ENCODE assay signal across 1 cellular context in genomic region chr3:33798418-33799201, GRCh38.
TF ChIP-seq lines count a peak whose summit lies in the region.

Gene PDCD6IP (plus strand): TSS chr3:33798630. CDS start chr3:33798729, 99 bp downstream.

TF ChIP-seq in HepG2, 621 proteins besides CTCF, POLR2A, EP300 and RAD21 (continued from another document and continues in another):
- TF ChIP-seq MATR3 (CRISPR knock-in tag; IDR thresholded peaks at IDR 0.05) (no peak), GATAD2A (CRISPR knock-in tag; IDR thresholded peaks at IDR 0.05) (no peak; the same call in 1 of the 2 replicates), SP140L (CRISPR knock-in tag; IDR thresholded peaks at IDR 0.05; ENCODE audit: borderline replicate concordance) (no peak), TFAP4 (IDR thresholded peaks at IDR 0.05; ENCODE audit: borderline replicate concordance, low read depth) (peak; percentile 41; the same call in 1 of the 2 replicates), ZSCAN25 (CRISPR knock-in tag; IDR thresholded peaks at IDR 0.05) (peak; percentile 85), ZNF20 (CRISPR knock-in tag; IDR thresholded peaks at IDR 0.05) (no peak), SP2 (CRISPR knock-in tag; IDR thresholded peaks at IDR 0.05) (no peak), TIGD3 (CRISPR knock-in tag; IDR thresholded peaks at IDR 0.05; ENCODE audit: borderline replicate concordance) (peak; percentile 82; the same call in 1 of the 2 replicates), HOXA5 (CRISPR knock-in tag; IDR thresholded peaks at IDR 0.05) (peak; percentile 74; the same call in 1 of the 2 replicates), ZNF513 (CRISPR knock-in tag; conservative IDR thresholded peaks at IDR 0.05) (no peak), HOXD1 (CRISPR knock-in tag; IDR thresholded peaks at IDR 0.05) (peak; percentile 77), ZNF501 (CRISPR knock-in tag; IDR thresholded peaks at IDR 0.05) (peak; percentile 96), ZZZ3 (CRISPR knock-in tag; IDR thresholded peaks at IDR 0.05; ENCODE audit: borderline replicate concordance) (peak; percentile 84; the same call in 1 of the 2 replicates), DNMT1 (CRISPR knock-in tag; IDR thresholded peaks at IDR 0.05) (peak; percentile 91), ATF3 (CRISPR knock-in tag; IDR thresholded peaks at IDR 0.05) (no peak), ZNF232 (CRISPR knock-in tag; IDR thresholded peaks at IDR 0.05; ENCODE audit: borderline replicate concordance) (peak; percentile 51), DMTF1 (CRISPR knock-in tag; IDR thresholded peaks at IDR 0.05) (no peak), ZNF264 (CRISPR knock-in tag; IDR thresholded peaks at IDR 0.05) (peak; percentile 84), ZNF75D (CRISPR knock-in tag; IDR thresholded peaks at IDR 0.05; ENCODE audit: borderline replicate concordance) (no peak), ZNF720 (CRISPR knock-in tag; IDR thresholded peaks at IDR 0.05) (no peak), AFF4 (CRISPR knock-in tag; IDR thresholded peaks at IDR 0.05) (no peak), ZNF607 (CRISPR knock-in tag; IDR thresholded peaks at IDR 0.05; ENCODE audit: borderline replicate concordance) (peak; percentile 90), ZNF10 (CRISPR knock-in tag; IDR thresholded peaks at IDR 0.05; ENCODE audit: borderline replicate concordance, low read depth) (no peak), ZNF780A (CRISPR knock-in tag; IDR thresholded peaks at IDR 0.05) (peak; percentile 61; the same call in 1 of the 2 replicates), DBP (CRISPR knock-in tag; IDR thresholded peaks at IDR 0.05; ENCODE audit: not compliant biosample characterization) (peak; percentile 93), CREM (IDR thresholded peaks at IDR 0.05) (no peak; the same call in 1 of the 2 replicates), CREM (CRISPR knock-in tag; IDR thresholded peaks at IDR 0.05) (no peak), ZBTB46 (CRISPR knock-in tag; IDR thresholded peaks at IDR 0.05; ENCODE audit: borderline replicate concordance) (no peak), KAT8 (CRISPR knock-in tag; IDR thresholded peaks at IDR 0.05) (peak; percentile 95), LRRFIP1 (CRISPR knock-in tag; conservative IDR thresholded peaks at IDR 0.05) (no peak), ZNF777 (CRISPR knock-in tag; IDR thresholded peaks at IDR 0.05) (peak; percentile 72; the same call in 1 of the 2 replicates), HNF4A (CRISPR knock-in tag; IDR thresholded peaks at IDR 0.05) (peak; percentile 21; the same call in 1 of the 2 replicates), ZNF713 (CRISPR knock-in tag; IDR thresholded peaks at IDR 0.05) (0 out of 2 replicates have a peak, but pooled peaks have one; percentile 16), ZNF281 (CRISPR knock-in tag; IDR thresholded peaks at IDR 0.05; ENCODE audit: borderline replicate concordance) (no peak; the same call in 1 of the 2 replicates), ZSCAN29 (CRISPR knock-in tag; conservative IDR thresholded peaks at IDR 0.05) (peak; percentile 41; the same call in 1 of the 2 replicates), YY1 (IDR thresholded peaks at IDR 0.05; ENCODE audit: insufficient read depth, insufficient replicate concordance, low read depth, low read length) (peak; percentile 44), BCL6 (CRISPR knock-in tag; IDR thresholded peaks at IDR 0.05) (no peak; the same call in 1 of the 2 replicates), ZNF615 (CRISPR knock-in tag; IDR thresholded peaks at IDR 0.05; ENCODE audit: borderline replicate concordance) (0 out of 2 replicates have a peak, but pooled peaks have one; percentile 22), PCBP2 (optimal IDR thresholded peaks at IDR 0.05; ENCODE audit: low read depth, low read length, poor library complexity, severe bottlenecking) (no peak), TAF15 (IDR thresholded peaks at IDR 0.05; ENCODE audit: low read depth, low read length, poor library complexity, severe bottlenecking) (peak; percentile 36)
